In genomic region chr7:137957887-137958286, GRCh38 we compare ENCODE assay signal across 11 cellular contexts. TPM values are rescaled to one million over a fixed set of nuclear protein-coding genes. Genes with fewer than 3 reads are reported as not detected.
DNase-seq lines count a peak whose midpoint lies in the region; ATAC-seq and TF ChIP-seq lines count a peak whose summit lies in the region.
"Had no signal": no experiment of that assay in that cellular context is flagged by ENCODE, and none has a peak within 500 bp of the region (broad histone marks: within the 10 kb centered on the region; RNA-seq: fewer than 3 reads in every experiment).

No MANE protein-coding gene starts in this region.

- peaks cover 21% of the 10 kb centered on the region for H3F3A ChIP-seq in smooth muscle cell (ENCODE audit: low read depth)

- ATAC-seq in right cardiac atrium = peak; percentile 81 to 88

- no peak overlapping the region for H3K4me3 ChIP-seq in brain microvascular endothelial cell (ENCODE audit: low read depth, low read length)
- no peak overlapping the region for H3K4me3 ChIP-seq in right cardiac atrium (ENCODE audit: low read length)
- H3K4me3 ChIP-seq in smooth muscle cell = no peak overlapping the region

- intact Hi-C loops in right cardiac atrium (cut with DNase I) = no loop called here

- peaks cover 38% of the 10 kb centered on the region for H3K36me3 ChIP-seq in brain microvascular endothelial cell (replicated peaks)
- H3K36me3 ChIP-seq in smooth muscle cell (ENCODE audit: low read depth) = no peaks in the 10 kb centered on the region

- 62% methylated on average over 3 of the region's 3 CpGs for WGBS in right cardiac atrium
- 90% methylated on average over 3 of the region's 3 CpGs for WGBS in smooth muscle cell (ENCODE audit: low lambda C conversion rate)

- H3K4me2 ChIP-seq in smooth muscle cell = peak overlapping the region; percentile 30

- no peaks in the 10 kb centered on the region for H3K9me3 ChIP-seq in right cardiac atrium (ENCODE audit: control insufficient read depth, low read length)
- H3K9me3 ChIP-seq in smooth muscle cell (replicated peaks; ENCODE audit: low read depth) = no peaks in the 10 kb centered on the region

- DNase-seq in EH (ENCODE audit: low read depth) (peak; percentile 51), brain microvascular endothelial cell (peak; percentile 68), right cardiac atrium (peak; percentile 60 to 65 (median 63)), smooth muscle cell (lab: John Stamatoyannopoulos, UW; ENCODE audit: unreplicated experiment) (no peak), NCI-H2081 (lab: John Stamatoyannopoulos, UW) (no peak), mucosa of gallbladder (ENCODE audit: low spot score) (no peak), T-helper 1 cell (no peak)
- DNase-seq in activated CD4-positive, alpha-beta T cell treated with anti-CD3 and anti-CD28 coated beads for 48 hours = no peak
- DNase-seq: CD4-positive, alpha-beta T cell; NCI-H1417; NCI-H524 treated with DMSO at 0.1 percent for 48 hours had no signal

- TF ChIP-seq CTCF in brain microvascular endothelial cell (IDR thresholded peaks at IDR 0.05; ENCODE audit: low read depth, low read length, missing control alignments) = no peak
- TF ChIP-seq CTCF in smooth muscle cell (IDR thresholded peaks at IDR 0.05; ENCODE audit: borderline replicate concordance, insufficient read depth, poor library complexity, severe bottlenecking) = no peak

- H3K4me1 ChIP-seq in right cardiac atrium (ENCODE audit: control insufficient read depth, insufficient read depth, low read length) (peaks cover 14% of the 10 kb centered on the region), smooth muscle cell (ENCODE audit: low read depth) (peaks cover 26% of the 10 kb centered on the region)

- H3K79me2 ChIP-seq in smooth muscle cell (ENCODE audit: low read depth) = peaks cover 81% of the 10 kb centered on the region

- H3K27me3 ChIP-seq in brain microvascular endothelial cell (replicated peaks) (no peaks in the 10 kb centered on the region), right cardiac atrium (ENCODE audit: control insufficient read depth, insufficient read depth) (no peaks in the 10 kb centered on the region), smooth muscle cell (ENCODE audit: low read depth) (no peaks in the 10 kb centered on the region)

- peaks cover 93% of the 10 kb centered on the region for H4K20me1 ChIP-seq in smooth muscle cell (ENCODE audit: low read depth)

- no peak overlapping the region for H3K9ac ChIP-seq in smooth muscle cell (ENCODE audit: low read depth)

- H3K27ac ChIP-seq in brain microvascular endothelial cell (peak overlapping the region; percentile 48), right cardiac atrium (ENCODE audit: low read length) (no peak overlapping the region), smooth muscle cell (ENCODE audit: low read depth) (peak overlapping the region; percentile 97)

- in situ Hi-C loops in brain microvascular endothelial cell (cut with HindIII; ENCODE audit: low pct_ligation_motif_present, low sequenced_read_pairs) = no loop called here

- no peak overlapping the region for H2AFZ ChIP-seq in smooth muscle cell (ENCODE audit: low read depth)

RNA-seq across cellular contexts. Expression of gene CREB3L2, which starts 44.0 kb away (rescaled TPM):
- total RNA-seq in right cardiac atrium (10 to 100 TPM; 37.0 to 75.1 (median 39.8) TPM), smooth muscle cell (46.4 and 69.1 TPM in 2 replicates), mucosa of gallbladder (80.3 TPM)
- polyA plus RNA-seq in right cardiac atrium (10.7 TPM), smooth muscle cell (27.4 and 37.6 TPM in 2 replicates)

Comparison
In these comparisons a context has a peak if more than half of its experiments do, and no peak if none do; other contexts are left out.
1. DNase-seq: peak in EH (single experiment), brain microvascular endothelial cell (single experiment) and right cardiac atrium (3 of 3); none in smooth muscle cell (single experiment), NCI-H2081 (0 of 2), activated CD4-positive, alpha-beta T cell treated with anti-CD3 and anti-CD28 coated beads for 48 hours (single experiment), mucosa of gallbladder (single experiment) and T-helper 1 cell (0 of 5).